ENCODE assay signal across 18 cellular contexts in genomic region chr15:72340366-72340765, GRCh38. TPM values are rescaled to one million over a fixed set of nuclear protein-coding genes. Genes with fewer than 3 reads are reported as not detected.
DNase-seq lines count a peak whose midpoint lies in the region; ATAC-seq, FAIRE-seq and TF ChIP-seq lines count a peak whose summit lies in the region.
"Had no signal": no experiment of that assay in that cellular context is flagged by ENCODE, and none has a peak within 500 bp of the region (broad histone marks: within the 10 kb centered on the region; RNA-seq: fewer than 3 reads in every experiment).

No MANE protein-coding gene starts in this region.

- no peak overlapping the region for H2AFZ ChIP-seq in K562 (ENCODE audit: low read depth, low read length)

- no peak for TF ChIP-seq RAD21 in K562 (CRISPR knock-in tag; conservative IDR thresholded peaks at IDR 0.05 in 1 of 2, IDR thresholded peaks at IDR 0.05 in 1 of 2)

- H4K20me1 ChIP-seq in K562 (replicated peaks; ENCODE audit: control insufficient read depth, insufficient read depth, low read length), result peaks cover 3% of the 10 kb centered on the region; the same call in 1 of the 2 replicates

- H3K9me1 ChIP-seq in K562 (ENCODE audit: control insufficient read depth, insufficient read depth, low read length), result no peaks in the 10 kb centered on the region

- ATAC-seq in K562, result no peak; the same call in 2 of the 3 replicates
- no peak for ATAC-seq in gastroesophageal sphincter
- ATAC-seq in HG02763 (IDR thresholded peaks at IDR 0.05; ENCODE audit: unreplicated experiment), result no peak

- H3K4me3 ChIP-seq in K562 (no peak overlapping the region), gastroesophageal sphincter (no peak overlapping the region), uterus (no peak overlapping the region)
- H3K4me3 ChIP-seq: ascending aorta, heart left ventricle had no signal

- no peak overlapping the region for H3K4me2 ChIP-seq in K562 (ENCODE audit: insufficient read depth, low read length)

- H3K79me2 ChIP-seq in K562 (ENCODE audit: control insufficient read depth, insufficient read depth, low read length), result no peaks in the 10 kb centered on the region

- TF ChIP-seq POLR2A in K562 (conservative IDR thresholded peaks at IDR 0.05), result no peak
- TF ChIP-seq POLR2A in gastroesophageal sphincter (IDR thresholded peaks at IDR 0.05), result no peak
- TF ChIP-seq POLR2A in uterus (IDR thresholded peaks at IDR 0.05), result no peak

- H3K9ac ChIP-seq in K562 (ENCODE audit: insufficient read depth in 1 of 2, low read depth in 2 of 2, low read length in 2 of 2), result no peak overlapping the region

- in situ Hi-C loops in K562 (cut with MboI), result loop anchor here (10.0 kb wide), 1 partner anchor 244 kb away; no protein-coding TSS in a partner anchor

- no TSS peak for BruUV-seq in K562 (replicated peaks; lab: Mats Ljungman, UMichigan)

- intact Hi-C loops in K562 (cut with micrococcal nuclease) (no loop called here), uterus (cut with DNase I; ENCODE audit: low total_unique reads) (no loop called here)

- TF ChIP-seq EP300 in K562 (IDR thresholded peaks at IDR 0.05; ENCODE audit: low read length), result no peak
- no peak for TF ChIP-seq EP300 in gastroesophageal sphincter (IDR thresholded peaks at IDR 0.05)

- H3K27me3 ChIP-seq in K562 (ENCODE audit: control insufficient read depth in 2 of 2, insufficient read depth in 2 of 2, low read length in 2 of 2) (no peaks in the 10 kb centered on the region), gastroesophageal sphincter (no peaks in the 10 kb centered on the region), uterus (no peaks in the 10 kb centered on the region)
- H3K27me3 ChIP-seq: ascending aorta, heart left ventricle had no signal

- DNase-seq in DMS53 (lab: John Stamatoyannopoulos, UW) (peak; percentile 48), DMS53 treated with DMSO at 0.1 percent for 48 hours (lab: John Stamatoyannopoulos, UW; ENCODE audit: unreplicated experiment) (no peak), K562 (ENCODE audit: extremely low read depth in 1 of 4, low spot score in 3 of 4) (no peak), uterus (no peak), NCI-H524 (lab: John Stamatoyannopoulos, UW) (no peak), AML-193 (lab: John Stamatoyannopoulos, UW) (no peak)
- DNase-seq: activated CD4-positive, alpha-beta T cell treated with anti-CD3 and anti-CD28 coated beads, Interleukin-2, amount 50 U/mL, for 48 hours; CD4-positive, alpha-beta memory T cell; GDM1; heart left ventricle; stimulated activated CD4-positive, alpha-beta T cell treated with anti-CD3 and anti-CD28 coated beads, Interleukin-4, amount 100 ng/mL, for 1 hour had no signal

- no peak for TF ChIP-seq CTCF in K562 (IDR thresholded peaks at IDR 0.05 in 2 of 3, conservative IDR thresholded peaks at IDR 0.05 in 1 of 3; ENCODE audit: insufficient read depth in 2 of 3, low read depth in 1 of 3, low read length in 3 of 3)
- TF ChIP-seq CTCF in gastroesophageal sphincter (IDR thresholded peaks at IDR 0.05), result no peak
- TF ChIP-seq CTCF in uterus (IDR thresholded peaks at IDR 0.05), result no peak

- WGBS in K562 (ENCODE audit: insufficient coverage, low coverage, missing lambda C conversion rate), result 64% methylated on average over 1 of the region's 1 CpG
- 86 to 100% methylated on average over 1 of the region's 1 CpG for WGBS in gastroesophageal sphincter (ENCODE audit: low coverage in 1 of 2), 2 donors

- FAIRE-seq in K562 (lab: Jason Lieb, UNC), result no peak
- FAIRE-seq: GM19239 had no signal

- CTCF ChIA-PET in K562 (lab: Yijun Ruan, JAX; ENCODE audit: low intra/inter-chr PET ratio), result interaction anchor here (0.6 kb wide), 1 partner anchor 298 kb away, joined by 3 read pairs; no protein-coding TSS in a partner anchor

- H3K9me3 ChIP-seq in K562 (replicated peaks; ENCODE audit: control insufficient read depth, insufficient read depth, low read depth, low read length) (no peaks in the 10 kb centered on the region), gastroesophageal sphincter (no peaks in the 10 kb centered on the region), uterus (no peaks in the 10 kb centered on the region)
- H3K9me3 ChIP-seq: ascending aorta, heart left ventricle had no signal

- H3K27ac ChIP-seq in K562 (ENCODE audit: extremely low read depth, low read depth, low read length), result peak overlapping the region; percentile 14; the same call in 1 of the 3 replicates
- H3K27ac ChIP-seq in gastroesophageal sphincter, result peak overlapping the region; percentile 7 to 80 (median 42)
- peak overlapping the region; percentile 6 to 59 for H3K27ac ChIP-seq in uterus
- H3K27ac ChIP-seq: 22Rv1, ascending aorta had no signal

- POLR2A ChIA-PET in K562 (lab: Yijun Ruan, JAX), result interaction anchor here (0.6 to 1.5 kb wide), 5 partner anchors 9 to 357 kb away, joined by 3 to 4 read pairs (median 3); partner anchors contain the start of gene HEXA

- H3K36me3 ChIP-seq in K562 (ENCODE audit: control insufficient read depth, insufficient read depth, low read length), result peaks cover 15% of the 10 kb centered on the region; the same call in 2 of the 3 replicates
- H3K36me3 ChIP-seq in gastroesophageal sphincter, result peaks cover 0 to 52% of the 10 kb centered on the region in 2 donors
- H3K36me3 ChIP-seq in uterus, result no peaks in the 10 kb centered on the region

- H3K4me1 ChIP-seq in K562 (replicated peaks in 1 of 2; ENCODE audit: control insufficient read depth in 2 of 2, insufficient read depth in 2 of 2, low read length in 2 of 2), result peaks cover 3 to 5% of the 10 kb centered on the region in 2 experiments; a peak in 3 of 5 replicates
- H3K4me1 ChIP-seq in gastroesophageal sphincter, result peaks cover 0 to 22% (median 13%) of the 10 kb centered on the region in 3 donors
- no peaks in the 10 kb centered on the region for H3K4me1 ChIP-seq in uterus
- H3K4me1 ChIP-seq: ascending aorta had no signal

RNA-seq across cellular contexts. Expression of gene CELF6, which starts 20.4 kb away (rescaled TPM):
- not detected in 2 replicates for total RNA-seq in K562 (2011; cell fraction: chromatin; rRNA removed; ENCODE audit: low replicate concordance)
- not detected in 2 replicates for total RNA-seq in K562 (2011; cell fraction: nucleolus; rRNA removed)
- not detected in 2 replicates for total RNA-seq in K562 (2011; cell fraction: nucleoplasm; rRNA removed)
- total RNA-seq in K562 (2014; rRNA removed) (0.04 TPM in 1 of 2 replicates, not detected in the other), K562 (2014; rRNA removed; fragmentation: Illumina TruSeq; extraction: Trizol) (not detected in 2 replicates), K562 (2015; rRNA removed; fragmentation: Illumina TruSeq; extraction: Trizol) (0.08 TPM in 1 of 2 replicates, not detected in the other), K562 (2021) (not detected in 2 replicates), gastroesophageal sphincter (1 to 10 TPM in 3 of 4 donors, under 1 TPM in 1; 0.42 to 5.4 (median 2.9) TPM), uterus (10 to 100 TPM in 1 of 4 donors, 1 to 10 TPM in 3; 1.9 to 12.3 (median 5.6) TPM)
- polyA plus RNA-seq in K562 (2011; rRNA removed) (0.03 TPM in 1 of 2 replicates, not detected in the other), K562 (2014; fragmentation: Illumina TruSeq; extraction: Trizol) (not detected in 2 replicates), K562 (2014; fragmentation: Nextera tagmentation; extraction: Ambion mirVana) (under 1 TPM in 1 of 2 experiments, not detected in 1; 0.01 TPM), K562 (2014; rRNA removed) (0.11 TPM in 1 of 2 replicates, not detected in the other)
- polyA plus RNA-seq in K562 (2011; cell fraction: cytosol; rRNA removed), result 0.09 TPM in 1 of 2 replicates, not detected in the other
- 0.55 and 0.58 TPM in 2 replicates for polyA plus RNA-seq in K562 (2011; cell fraction: nucleus; rRNA removed)
- polyA plus RNA-seq in K562 (2012), result 0.04 and 0.30 TPM in 2 replicates
- polyA minus RNA-seq in K562 (2011; rRNA and poly(A)+ RNA removed), result not detected in 2 replicates
- polyA minus RNA-seq in K562 (2011; cell fraction: cytosol; rRNA and poly(A)+ RNA removed), result not detected in 2 replicates
- not detected in 2 replicates for polyA minus RNA-seq in K562 (2011; cell fraction: nucleus; rRNA and poly(A)+ RNA removed)
- total RNA-seq: ascending aorta had no signal
- polyA plus RNA-seq: CD4-positive, alpha-beta memory T cell had no signal

RNA-seq across cellular contexts. Expression of gene HEXA, which starts 35.4 kb away (rescaled TPM):
- 137 and 211 TPM in 2 replicates for total RNA-seq in K562 (2011; cell fraction: chromatin; rRNA removed; ENCODE audit: low replicate concordance)
- 192 and 220 TPM in 2 replicates for total RNA-seq in K562 (2011; cell fraction: nucleolus; rRNA removed)
- total RNA-seq in K562 (2011; cell fraction: nucleoplasm; rRNA removed), result 181 and 186 TPM in 2 replicates
- total RNA-seq in K562 (2014; rRNA removed) (47.1 and 48.2 TPM in 2 replicates), K562 (2014; rRNA removed; fragmentation: Illumina TruSeq; extraction: Trizol) (57.4 and 58.3 TPM in 2 replicates), K562 (2015; rRNA removed; fragmentation: Illumina TruSeq; extraction: Trizol) (84.4 and 85.9 TPM in 2 replicates), K562 (2021) (81.9 and 82.1 TPM in 2 replicates), gastroesophageal sphincter (10 to 100 TPM; 46.3 to 68.5 (median 60.9) TPM), uterus (10 to 100 TPM; 14.9 to 86.0 (median 52.9) TPM)
- polyA plus RNA-seq in K562 (2011; rRNA removed) (134 and 136 TPM in 2 replicates), K562 (2014; fragmentation: Illumina TruSeq; extraction: Trizol) (68.9 and 70.0 TPM in 2 replicates), K562 (2014; fragmentation: Nextera tagmentation; extraction: Ambion mirVana) (10 to 100 TPM; 22.2 to 64.3 TPM), K562 (2014; rRNA removed) (72.9 and 90.3 TPM in 2 replicates)
- polyA plus RNA-seq in K562 (2011; cell fraction: cytosol; rRNA removed), result 112 and 135 TPM in 2 replicates
- polyA plus RNA-seq in K562 (2011; cell fraction: nucleus; rRNA removed), result 225 and 242 TPM in 2 replicates
- 67.4 and 141 TPM in 2 replicates for polyA plus RNA-seq in K562 (2012)
- 51.3 and 57.7 TPM in 2 replicates for polyA minus RNA-seq in K562 (2011; rRNA and poly(A)+ RNA removed)
- 41.3 and 44.2 TPM in 2 replicates for polyA minus RNA-seq in K562 (2011; cell fraction: cytosol; rRNA and poly(A)+ RNA removed)
- 33.4 and 36.8 TPM in 2 replicates for polyA minus RNA-seq in K562 (2011; cell fraction: nucleus; rRNA and poly(A)+ RNA removed)

RNA-seq across cellular contexts. Expression of gene TMEM202, which starts 57.7 kb away (rescaled TPM):
- not detected in 2 replicates for total RNA-seq in K562 (2011; cell fraction: chromatin; rRNA removed; ENCODE audit: low replicate concordance)
- total RNA-seq in K562 (2011; cell fraction: nucleolus; rRNA removed), result not detected in 2 replicates
- total RNA-seq in K562 (2011; cell fraction: nucleoplasm; rRNA removed), result not detected in 2 replicates
- total RNA-seq in K562 (2014; rRNA removed) (not detected in 2 replicates), K562 (2014; rRNA removed; fragmentation: Illumina TruSeq; extraction: Trizol) (not detected in 2 replicates), K562 (2015; rRNA removed; fragmentation: Illumina TruSeq; extraction: Trizol) (not detected in 2 replicates), K562 (2021) (not detected in 2 replicates), gastroesophageal sphincter (not detected), uterus (not detected)
- polyA plus RNA-seq in K562 (2011; rRNA removed) (not detected in 2 replicates), K562 (2014; fragmentation: Illumina TruSeq; extraction: Trizol) (not detected in 2 replicates), K562 (2014; fragmentation: Nextera tagmentation; extraction: Ambion mirVana) (not detected), K562 (2014; rRNA removed) (not detected in 2 replicates)
- polyA plus RNA-seq in K562 (2011; cell fraction: cytosol; rRNA removed), result not detected in 2 replicates
- polyA plus RNA-seq in K562 (2011; cell fraction: nucleus; rRNA removed), result not detected in 2 replicates
- not detected in 2 replicates for polyA plus RNA-seq in K562 (2012)
- not detected in 2 replicates for polyA minus RNA-seq in K562 (2011; rRNA and poly(A)+ RNA removed)
- not detected in 2 replicates for polyA minus RNA-seq in K562 (2011; cell fraction: cytosol; rRNA and poly(A)+ RNA removed)
- polyA minus RNA-seq in K562 (2011; cell fraction: nucleus; rRNA and poly(A)+ RNA removed), result not detected in 2 replicates
- total RNA-seq: ascending aorta; CD4-positive, alpha-beta memory T cell; heart left ventricle; HT-29; mucosa of gallbladder had no signal
- polyA plus RNA-seq: CD4-positive, alpha-beta memory T cell; heart left ventricle had no signal
